In genomic region chr17:40076101-40076498, GRCh38 we compare ENCODE assay signal across 7 cellular contexts. TPM values are rescaled to one million over a fixed set of nuclear protein-coding genes. Genes with fewer than 3 reads are reported as not detected.
A peak's percentile ranks its signal among the peaks of the same experiment; 100 is the strongest.
DNase-seq lines count a peak whose midpoint lies in the region; ATAC-seq and TF ChIP-seq lines count a peak whose summit lies in the region.
"Had no signal": no experiment of that assay in that cellular context is flagged by ENCODE, and none has a peak within 500 bp of the region (broad histone marks: within the 10 kb centered on the region; RNA-seq: fewer than 3 reads in every experiment).

No MANE protein-coding gene starts in this region.

- no peak overlapping the region for H3K9ac ChIP-seq in skeletal muscle satellite cell (ENCODE audit: low read depth, low read length)

- H3K4me1 ChIP-seq in GM23338 (ENCODE audit: insufficient read depth) (peaks cover 35% of the 10 kb centered on the region), skeletal muscle satellite cell (ENCODE audit: control insufficient read depth, insufficient read depth, low read length) (peaks cover 48% of the 10 kb centered on the region)

- no peaks in the 10 kb centered on the region for H3K9me3 Mint-ChIP-seq in GM23338
- H3K9me3 Mint-ChIP-seq: HFFc6 had no signal

- DNase-seq in GM23338 (ENCODE audit: low spot score) = no peak
- DNase-seq in coronary artery (ENCODE audit: low spot score) = no peak
- DNase-seq in HUDEP-2 (lab: John Stamatoyannopoulos, UW; ENCODE audit: unreplicated experiment in 76 of 76) = no peak
- DNase-seq: HFFc6 had no signal

- H3K27me3 ChIP-seq in GM23338 (ENCODE audit: insufficient read depth) (no peaks in the 10 kb centered on the region), skeletal muscle satellite cell (ENCODE audit: control insufficient read depth, insufficient read depth, low read length) (no peaks in the 10 kb centered on the region)

- H3K79me2 ChIP-seq in GM23338 (replicated peaks; ENCODE audit: insufficient read depth) = no peaks in the 10 kb centered on the region; the same call in 1 of the 2 replicates

- H3K4me3 ChIP-seq in GM23338 (no peak overlapping the region), coronary artery (peak overlapping the region; percentile 62), skeletal muscle satellite cell (ENCODE audit: low read length) (no peak overlapping the region)

- no peaks in the 10 kb centered on the region for H4K20me1 ChIP-seq in GM23338 (replicated peaks; ENCODE audit: insufficient read depth)

- H3K27ac ChIP-seq in GM23338 (ENCODE audit: low read depth) (no peak overlapping the region), coronary artery (peak overlapping the region; percentile 93 to 98)

- no peak for TF ChIP-seq CTCF in GM23338 (conservative IDR thresholded peaks at IDR 0.05; ENCODE audit: low read depth in 2 of 2)
- no peak for TF ChIP-seq CTCF in coronary artery (IDR thresholded peaks at IDR 0.05)

- H3K9me3 ChIP-seq in skeletal muscle satellite cell (replicated peaks; ENCODE audit: low read length) = no peaks in the 10 kb centered on the region

- no peak overlapping the region for H2AFZ ChIP-seq in GM23338

- peaks cover 14% of the 10 kb centered on the region for H3K27me3 Mint-ChIP-seq in GM23338 (ENCODE audit: insufficient read depth, low read depth, poor library complexity)

- H3K27ac Mint-ChIP-seq in GM23338 = no peak overlapping the region

- H3K4me3 Mint-ChIP-seq in GM23338 = no peak overlapping the region; the same call in 2 of the 3 replicates
- H3K4me3 Mint-ChIP-seq: HFFc6 had no signal

- peaks cover 49% of the 10 kb centered on the region for H3K4me1 Mint-ChIP-seq in GM23338

- no peaks in the 10 kb centered on the region for H3K9me2 ChIP-seq in GM23338 (ENCODE audit: insufficient read depth)

- 0 out of 2 replicates have a peak, but pooled peaks cover 6% of the 10 kb centered on the region for H3F3A ChIP-seq in GM23338 (replicated peaks; ENCODE audit: low read depth)

- H3K4me2 ChIP-seq in GM23338 = peak overlapping the region; percentile 78; the same call in 1 of the 2 replicates
- peak overlapping the region; percentile 75 for H3K4me2 ChIP-seq in skeletal muscle satellite cell (ENCODE audit: low read length)

- H3K36me3 ChIP-seq in GM23338 (ENCODE audit: insufficient read depth) (no peaks in the 10 kb centered on the region), skeletal muscle satellite cell (ENCODE audit: insufficient read depth, low read length) (peaks cover 7% of the 10 kb centered on the region)

- H3K36me3 Mint-ChIP-seq in GM23338 (ENCODE audit: low read depth) = no peaks in the 10 kb centered on the region; the same call in 2 of the 3 replicates

- ATAC-seq in GM23338 = no peak
- ATAC-seq in GM21367 (IDR thresholded peaks at IDR 0.05; ENCODE audit: unreplicated experiment) = no peak
- no peak for ATAC-seq in esophagus mucosa

TF ChIP-seq in GM23338, 12 proteins besides CTCF, POLR2A, EP300 and RAD21 (continues in another document):
- TF ChIP-seq, protein P1, sequence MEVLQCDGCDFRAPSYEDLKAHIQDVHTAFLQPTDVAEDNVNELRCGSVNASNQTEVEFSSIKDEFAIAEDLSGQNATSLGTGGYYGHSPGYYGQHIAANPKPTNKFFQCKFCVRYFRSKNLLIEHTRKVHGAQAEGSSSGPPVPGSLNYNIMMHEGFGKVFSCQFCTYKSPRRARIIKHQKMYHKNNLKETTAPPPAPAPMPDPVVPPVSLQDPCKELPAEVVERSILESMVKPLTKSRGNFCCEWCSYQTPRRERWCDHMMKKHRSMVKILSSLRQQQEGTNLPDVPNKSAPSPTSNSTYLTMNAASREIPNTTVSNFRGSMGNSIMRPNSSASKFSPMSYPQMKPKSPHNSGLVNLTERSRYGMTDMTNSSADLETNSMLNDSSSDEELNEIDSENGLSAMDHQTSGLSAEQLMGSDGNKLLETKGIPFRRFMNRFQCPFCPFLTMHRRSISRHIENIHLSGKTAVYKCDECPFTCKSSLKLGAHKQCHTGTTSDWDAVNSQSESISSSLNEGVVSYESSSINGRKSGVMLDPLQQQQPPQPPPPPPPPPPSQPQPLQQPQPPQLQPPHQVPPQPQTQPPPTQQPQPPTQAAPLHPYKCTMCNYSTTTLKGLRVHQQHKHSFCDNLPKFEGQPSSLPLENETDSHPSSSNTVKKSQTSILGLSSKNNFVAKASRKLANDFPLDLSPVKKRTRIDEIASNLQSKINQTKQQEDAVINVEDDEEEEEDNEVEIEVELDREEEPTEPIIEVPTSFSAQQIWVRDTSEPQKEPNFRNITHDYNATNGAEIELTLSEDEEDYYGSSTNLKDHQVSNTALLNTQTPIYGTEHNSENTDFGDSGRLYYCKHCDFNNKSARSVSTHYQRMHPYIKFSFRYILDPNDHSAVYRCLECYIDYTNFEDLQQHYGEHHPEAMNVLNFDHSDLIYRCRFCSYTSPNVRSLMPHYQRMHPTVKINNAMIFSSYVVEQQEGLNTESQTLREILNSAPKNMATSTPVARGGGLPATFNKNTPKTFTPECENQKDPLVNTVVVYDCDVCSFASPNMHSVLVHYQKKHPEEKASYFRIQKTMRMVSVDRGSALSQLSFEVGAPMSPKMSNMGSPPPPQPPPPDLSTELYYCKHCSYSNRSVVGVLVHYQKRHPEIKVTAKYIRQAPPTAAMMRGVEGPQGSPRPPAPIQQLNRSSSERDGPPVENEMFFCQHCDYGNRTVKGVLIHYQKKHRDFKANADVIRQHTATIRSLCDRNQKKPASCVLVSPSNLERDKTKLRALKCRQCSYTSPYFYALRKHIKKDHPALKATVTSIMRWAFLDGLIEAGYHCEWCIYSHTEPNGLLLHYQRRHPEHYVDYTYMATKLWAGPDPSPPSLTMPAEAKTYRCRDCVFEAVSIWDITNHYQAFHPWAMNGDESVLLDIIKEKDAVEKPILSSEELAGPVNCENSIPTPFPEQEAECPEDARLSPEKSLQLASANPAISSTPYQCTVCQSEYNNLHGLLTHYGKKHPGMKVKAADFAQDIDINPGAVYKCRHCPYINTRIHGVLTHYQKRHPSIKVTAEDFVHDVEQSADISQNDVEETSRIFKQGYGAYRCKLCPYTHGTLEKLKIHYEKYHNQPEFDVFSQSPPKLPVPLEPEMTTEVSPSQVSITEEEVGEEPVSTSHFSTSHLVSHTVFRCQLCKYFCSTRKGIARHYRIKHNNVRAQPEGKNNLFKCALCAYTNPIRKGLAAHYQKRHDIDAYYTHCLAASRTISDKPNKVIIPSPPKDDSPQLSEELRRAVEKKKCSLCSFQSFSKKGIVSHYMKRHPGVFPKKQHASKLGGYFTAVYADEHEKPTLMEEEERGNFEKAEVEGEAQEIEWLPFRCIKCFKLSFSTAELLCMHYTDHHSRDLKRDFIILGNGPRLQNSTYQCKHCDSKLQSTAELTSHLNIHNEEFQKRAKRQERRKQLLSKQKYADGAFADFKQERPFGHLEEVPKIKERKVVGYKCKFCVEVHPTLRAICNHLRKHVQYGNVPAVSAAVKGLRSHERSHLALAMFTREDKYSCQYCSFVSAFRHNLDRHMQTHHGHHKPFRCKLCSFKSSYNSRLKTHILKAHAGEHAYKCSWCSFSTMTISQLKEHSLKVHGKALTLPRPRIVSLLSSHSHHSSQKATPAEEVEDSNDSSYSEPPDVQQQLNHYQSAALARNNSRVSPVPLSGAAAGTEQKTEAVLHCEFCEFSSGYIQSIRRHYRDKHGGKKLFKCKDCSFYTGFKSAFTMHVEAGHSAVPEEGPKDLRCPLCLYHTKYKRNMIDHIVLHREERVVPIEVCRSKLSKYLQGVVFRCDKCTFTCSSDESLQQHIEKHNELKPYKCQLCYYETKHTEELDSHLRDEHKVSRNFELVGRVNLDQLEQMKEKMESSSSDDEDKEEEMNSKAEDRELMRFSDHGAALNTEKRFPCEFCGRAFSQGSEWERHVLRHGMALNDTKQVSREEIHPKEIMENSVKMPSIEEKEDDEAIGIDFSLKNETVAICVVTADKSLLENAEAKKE (CRISPR knock-in tag; IDR thresholded peaks at IDR 0.05) = no peak
- no peak for TF ChIP-seq POLR2AphosphoS5 (IDR thresholded peaks at IDR 0.05; ENCODE audit: low read depth)
- no peak for TF ChIP-seq NANOG (IDR thresholded peaks at IDR 0.05; ENCODE audit: borderline replicate concordance)
- no peak for TF ChIP-seq CREB1 (CRISPR knock-in tag; IDR thresholded peaks at IDR 0.05; ENCODE audit: low read depth)

RNA-seq across cellular contexts. Expression of gene THRA, which starts 13.3 kb away (rescaled TPM):
- 9.6 and 10.5 TPM in 2 replicates for total RNA-seq in GM23338 (2014; rRNA removed; shearing (Covaris generic))
- polyA plus RNA-seq in GM23338 (2016; fragmentation: Nextera tagmentation; extraction: Ambion mirVana) = 3.4 and 3.6 TPM in 2 replicates
- total RNA-seq in skeletal muscle satellite cell (2012; rRNA removed) = 18.8 and 22.6 TPM in 2 replicates
- total RNA-seq in esophagus mucosa = 9.4 TPM

RNA-seq across cellular contexts. Expression of gene MED24, which starts 21.9 kb away (rescaled TPM):
- total RNA-seq in GM23338 (2014; rRNA removed; shearing (Covaris generic)) = 88.9 and 95.1 TPM in 2 replicates
- polyA plus RNA-seq in GM23338 (2016; fragmentation: Nextera tagmentation; extraction: Ambion mirVana) = 44.4 and 44.8 TPM in 2 replicates
- total RNA-seq in skeletal muscle satellite cell (2012; rRNA removed) = 52.7 and 58.3 TPM in 2 replicates
- total RNA-seq in esophagus mucosa = 55.9 TPM

RNA-seq across cellular contexts. Expression of gene NR1D1, which starts 24.3 kb away (rescaled TPM):
- total RNA-seq in GM23338 (2014; rRNA removed; shearing (Covaris generic)) = 3.6 and 4.2 TPM in 2 replicates
- polyA plus RNA-seq in GM23338 (2016; fragmentation: Nextera tagmentation; extraction: Ambion mirVana) = 3.1 and 3.3 TPM in 2 replicates
- 1.8 and 2.2 TPM in 2 replicates for total RNA-seq in skeletal muscle satellite cell (2012; rRNA removed)
- total RNA-seq in esophagus mucosa = 14.6 TPM

RNA-seq across cellular contexts. Expression of gene MSL1, which starts 45.7 kb away (rescaled TPM):
- 52.5 and 56.5 TPM in 2 replicates for total RNA-seq in GM23338 (2014; rRNA removed; shearing (Covaris generic))
- polyA plus RNA-seq in GM23338 (2016; fragmentation: Nextera tagmentation; extraction: Ambion mirVana) = 14.3 and 16.2 TPM in 2 replicates
- total RNA-seq in skeletal muscle satellite cell (2012; rRNA removed) = 40.0 and 42.8 TPM in 2 replicates
- total RNA-seq in esophagus mucosa = 36.1 TPM
